ENCODE assay signal across 7 cellular contexts in genomic region chr12:111600296-111600562, GRCh38. TPM values are rescaled to one million over a fixed set of nuclear protein-coding genes. Genes with fewer than 3 reads are reported as not detected.
DNase-seq lines count a peak whose midpoint lies in the region; ATAC-seq lines count a peak whose summit lies in the region.

No MANE protein-coding gene starts in this region.

- no peaks in the 10 kb centered on the region for H3K36me3 ChIP-seq in HUES48 (ENCODE audit: control insufficient read depth, insufficient read depth, low read length)
- no peaks in the 10 kb centered on the region for H3K36me3 ChIP-seq in iPS-18a (ENCODE audit: control insufficient read depth, low read depth, low read length)

- in situ Hi-C loops in KBM-7 (cut with MboI; ENCODE audit: low pct_unique_long_range_greater_than_20kb, low sequenced_read_pairs) = no loop called here

- peaks cover 8% of the 10 kb centered on the region for H3K4me1 ChIP-seq in HUES48 (ENCODE audit: control insufficient read depth, insufficient read depth, low read length)
- peaks cover 15% of the 10 kb centered on the region for H3K4me1 ChIP-seq in iPS-18a (ENCODE audit: control insufficient read depth, low read depth, low read length)

- H3K36me3 Mint-ChIP-seq in activated T-helper 2 cell treated with anti-CD3 and anti-CD28 coated beads, Interferon-gamma antibody, Interleukin-2, Interleukin-4, amounts not matched to agents 10 μg/mL and 5 μg/mL and 100 μg/mL, durations not matched to agents 14 hours and 24 hours and 36 hours (ENCODE audit: low read depth) = peaks cover 6% of the 10 kb centered on the region
- H3K36me3 Mint-ChIP-seq in stimulated activated memory B cell treated with anti-CD40 and anti-IgM and Interleukin-4, amounts not matched to agents 10 μg/mL and 1 μg/mL and 100 μg/mL, for 72 hours = no peaks in the 10 kb centered on the region

- H3K9ac ChIP-seq in HUES48 (ENCODE audit: low read depth, low read length) (peak overlapping the region; percentile 96), iPS-18a (ENCODE audit: low read length) (peak overlapping the region; percentile 70)

- no peaks in the 10 kb centered on the region for H3K9me3 ChIP-seq in HUES48 (ENCODE audit: control insufficient read depth, insufficient read depth, low read length)
- H3K9me3 ChIP-seq in iPS-18a (ENCODE audit: control insufficient read depth, low read depth, low read length) = no peaks in the 10 kb centered on the region

- intact Hi-C loops in activated T-helper 2 cell treated with anti-CD3 and anti-CD28 coated beads, Interferon-gamma antibody, Interleukin-2, Interleukin-4, amounts not matched to agents 10 μg/mL and 5 μg/mL and 100 μg/mL, durations not matched to agents 14 hours and 24 hours and 36 hours (cut with micrococcal nuclease) = no loop called here

- H3K4me3 ChIP-seq in HUES48 (ENCODE audit: low read depth, low read length) (peak overlapping the region; percentile 80), iPS-18a (ENCODE audit: low read length) (peak overlapping the region; percentile 82)

- no peak for DNase-seq in activated T-helper 2 cell treated with anti-CD3 and anti-CD28 coated beads, Interferon-gamma antibody, Interleukin-2, Interleukin-4, amounts not matched to agents 10 μg/mL and 5 μg/mL and 100 μg/mL, durations not matched to agents 14 hours and 24 hours and 36 hours (ENCODE audit: low spot score)
- DNase-seq in KBM-7 (no peak), hypothalamus (lab: John Stamatoyannopoulos, UW) (no peak)

- H3K4me1 Mint-ChIP-seq in activated T-helper 2 cell treated with anti-CD3 and anti-CD28 coated beads, Interferon-gamma antibody, Interleukin-2, Interleukin-4, amounts not matched to agents 10 μg/mL and 5 μg/mL and 100 μg/mL, durations not matched to agents 14 hours and 24 hours and 36 hours (ENCODE audit: low read depth) = peaks cover 19% of the 10 kb centered on the region
- H3K4me1 Mint-ChIP-seq in stimulated activated memory B cell treated with anti-CD40 and anti-IgM and Interleukin-4, amounts not matched to agents 10 μg/mL and 1 μg/mL and 100 μg/mL, for 72 hours = peaks cover 34% of the 10 kb centered on the region

- H3K27ac Mint-ChIP-seq in activated T-helper 2 cell treated with anti-CD3 and anti-CD28 coated beads, Interferon-gamma antibody, Interleukin-2, Interleukin-4, amounts not matched to agents 10 μg/mL and 5 μg/mL and 100 μg/mL, durations not matched to agents 14 hours and 24 hours and 36 hours = peak overlapping the region; percentile 89
- H3K27ac Mint-ChIP-seq in stimulated activated memory B cell treated with anti-CD40 and anti-IgM and Interleukin-4, amounts not matched to agents 10 μg/mL and 1 μg/mL and 100 μg/mL, for 72 hours = peak overlapping the region; percentile 83

- H3K9me3 Mint-ChIP-seq in activated T-helper 2 cell treated with anti-CD3 and anti-CD28 coated beads, Interferon-gamma antibody, Interleukin-2, Interleukin-4, amounts not matched to agents 10 μg/mL and 5 μg/mL and 100 μg/mL, durations not matched to agents 14 hours and 24 hours and 36 hours = no peaks in the 10 kb centered on the region
- no peaks in the 10 kb centered on the region for H3K9me3 Mint-ChIP-seq in stimulated activated memory B cell treated with anti-CD40 and anti-IgM and Interleukin-4, amounts not matched to agents 10 μg/mL and 1 μg/mL and 100 μg/mL, for 72 hours

- peak overlapping the region; percentile 89 for H3K4me3 Mint-ChIP-seq in activated T-helper 2 cell treated with anti-CD3 and anti-CD28 coated beads, Interferon-gamma antibody, Interleukin-2, Interleukin-4, amounts not matched to agents 10 μg/mL and 5 μg/mL and 100 μg/mL, durations not matched to agents 14 hours and 24 hours and 36 hours (ENCODE audit: low read depth)
- peak overlapping the region; percentile 89 for H3K4me3 Mint-ChIP-seq in stimulated activated memory B cell treated with anti-CD40 and anti-IgM and Interleukin-4, amounts not matched to agents 10 μg/mL and 1 μg/mL and 100 μg/mL, for 72 hours

- no peak for ATAC-seq in stimulated activated memory B cell treated with anti-CD40 and anti-IgM and Interleukin-4, amounts not matched to agents 10 μg/mL and 1 μg/mL and 100 μg/mL, for 72 hours
- no peak for ATAC-seq in GM21576 (IDR thresholded peaks at IDR 0.05; ENCODE audit: unreplicated experiment)

- peaks cover 2% of the 10 kb centered on the region for H3K27me3 Mint-ChIP-seq in activated T-helper 2 cell treated with anti-CD3 and anti-CD28 coated beads, Interferon-gamma antibody, Interleukin-2, Interleukin-4, amounts not matched to agents 10 μg/mL and 5 μg/mL and 100 μg/mL, durations not matched to agents 14 hours and 24 hours and 36 hours (ENCODE audit: low read depth)
- no peaks in the 10 kb centered on the region for H3K27me3 Mint-ChIP-seq in stimulated activated memory B cell treated with anti-CD40 and anti-IgM and Interleukin-4, amounts not matched to agents 10 μg/mL and 1 μg/mL and 100 μg/mL, for 72 hours

- peak overlapping the region; percentile 96 for H3K27ac ChIP-seq in HUES48 (ENCODE audit: low read depth, low read length)
- peak overlapping the region; percentile 72 for H3K27ac ChIP-seq in iPS-18a (ENCODE audit: low read length)

- no peaks in the 10 kb centered on the region for H3K27me3 ChIP-seq in HUES48 (ENCODE audit: control insufficient read depth, insufficient read depth, low read length)
- H3K27me3 ChIP-seq in iPS-18a (ENCODE audit: control insufficient read depth, insufficient read depth, low read length) = no peaks in the 10 kb centered on the region

RNA-seq across cellular contexts. Expression of gene ATXN2, which starts 1.1 kb away (rescaled TPM):
- 51.6 and 52.6 TPM in 2 replicates for total RNA-seq in activated T-helper 2 cell treated with anti-CD3 and anti-CD28 coated beads, Interferon-gamma antibody, Interleukin-2, Interleukin-4, amounts not matched to agents 10 μg/mL and 5 μg/mL and 100 μg/mL, durations not matched to agents 14 hours and 24 hours and 36 hours
